ENCODE assay signal across 3 cellular contexts in the genomic region with DNA sequence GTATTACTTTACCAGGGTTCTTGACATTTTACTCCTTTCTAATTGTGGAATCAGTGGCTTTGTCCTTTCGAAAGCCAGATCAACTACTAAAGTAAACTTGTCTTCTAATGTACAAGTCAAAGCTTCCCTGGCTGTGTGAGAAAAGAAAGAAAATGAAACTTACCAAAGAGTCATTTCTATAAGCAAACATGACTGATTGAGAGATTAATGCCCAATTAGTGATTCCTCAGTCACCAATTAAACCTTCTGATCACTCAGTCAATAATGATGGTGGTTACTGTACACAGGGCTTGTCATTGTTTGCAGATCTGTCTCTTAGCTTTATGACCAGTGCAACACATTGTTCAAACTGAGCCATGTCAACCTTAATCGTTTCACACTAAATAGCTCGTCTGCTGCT.
TF ChIP-seq lines count a peak whose summit lies in the region.

No MANE protein-coding gene starts in this region.

TF ChIP-seq in SK-N-SH, 30 proteins besides CTCF, POLR2A, EP300 and RAD21 (continued from another document and continues in another):
- TF ChIP-seq, protein P1, sequence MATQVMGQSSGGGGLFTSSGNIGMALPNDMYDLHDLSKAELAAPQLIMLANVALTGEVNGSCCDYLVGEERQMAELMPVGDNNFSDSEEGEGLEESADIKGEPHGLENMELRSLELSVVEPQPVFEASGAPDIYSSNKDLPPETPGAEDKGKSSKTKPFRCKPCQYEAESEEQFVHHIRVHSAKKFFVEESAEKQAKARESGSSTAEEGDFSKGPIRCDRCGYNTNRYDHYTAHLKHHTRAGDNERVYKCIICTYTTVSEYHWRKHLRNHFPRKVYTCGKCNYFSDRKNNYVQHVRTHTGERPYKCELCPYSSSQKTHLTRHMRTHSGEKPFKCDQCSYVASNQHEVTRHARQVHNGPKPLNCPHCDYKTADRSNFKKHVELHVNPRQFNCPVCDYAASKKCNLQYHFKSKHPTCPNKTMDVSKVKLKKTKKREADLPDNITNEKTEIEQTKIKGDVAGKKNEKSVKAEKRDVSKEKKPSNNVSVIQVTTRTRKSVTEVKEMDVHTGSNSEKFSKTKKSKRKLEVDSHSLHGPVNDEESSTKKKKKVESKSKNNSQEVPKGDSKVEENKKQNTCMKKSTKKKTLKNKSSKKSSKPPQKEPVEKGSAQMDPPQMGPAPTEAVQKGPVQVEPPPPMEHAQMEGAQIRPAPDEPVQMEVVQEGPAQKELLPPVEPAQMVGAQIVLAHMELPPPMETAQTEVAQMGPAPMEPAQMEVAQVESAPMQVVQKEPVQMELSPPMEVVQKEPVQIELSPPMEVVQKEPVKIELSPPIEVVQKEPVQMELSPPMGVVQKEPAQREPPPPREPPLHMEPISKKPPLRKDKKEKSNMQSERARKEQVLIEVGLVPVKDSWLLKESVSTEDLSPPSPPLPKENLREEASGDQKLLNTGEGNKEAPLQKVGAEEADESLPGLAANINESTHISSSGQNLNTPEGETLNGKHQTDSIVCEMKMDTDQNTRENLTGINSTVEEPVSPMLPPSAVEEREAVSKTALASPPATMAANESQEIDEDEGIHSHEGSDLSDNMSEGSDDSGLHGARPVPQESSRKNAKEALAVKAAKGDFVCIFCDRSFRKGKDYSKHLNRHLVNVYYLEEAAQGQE (IDR thresholded peaks at IDR 0.05; ENCODE audit: low read depth, low read length), result no peak
- TF ChIP-seq CHD2 (IDR thresholded peaks at IDR 0.05; ENCODE audit: low read length, partially characterized antibody) (no peak), MAX (IDR thresholded peaks at IDR 0.05; ENCODE audit: low read depth) (no peak), FOXM1 (IDR thresholded peaks at IDR 0.05; ENCODE audit: low read depth) (no peak), FOXJ3 (CRISPR knock-in tag; IDR thresholded peaks at IDR 0.05) (no peak), GABPA (IDR thresholded peaks at IDR 0.05; ENCODE audit: low read depth) (no peak), JUND (IDR thresholded peaks at IDR 0.05) (no peak), USF1 (IDR thresholded peaks at IDR 0.05; ENCODE audit: borderline replicate concordance, low read depth) (no peak), MEF2A (IDR thresholded peaks at IDR 0.05; ENCODE audit: borderline replicate concordance, low read depth) (no peak), RCOR1 (IDR thresholded peaks at IDR 0.05; ENCODE audit: low read length) (no peak), PBX3 (IDR thresholded peaks at IDR 0.05) (no peak), USF2 (IDR thresholded peaks at IDR 0.05; ENCODE audit: borderline replicate concordance, low read depth, low read length) (no peak)

TF ChIP-seq in SK-N-SH treated with all-trans-retinoic acid at 6 μM for 48 hours, 23 proteins besides CTCF, POLR2A, EP300 and RAD21 (continued from another document and continues in another):
- TF ChIP-seq, protein P2, sequence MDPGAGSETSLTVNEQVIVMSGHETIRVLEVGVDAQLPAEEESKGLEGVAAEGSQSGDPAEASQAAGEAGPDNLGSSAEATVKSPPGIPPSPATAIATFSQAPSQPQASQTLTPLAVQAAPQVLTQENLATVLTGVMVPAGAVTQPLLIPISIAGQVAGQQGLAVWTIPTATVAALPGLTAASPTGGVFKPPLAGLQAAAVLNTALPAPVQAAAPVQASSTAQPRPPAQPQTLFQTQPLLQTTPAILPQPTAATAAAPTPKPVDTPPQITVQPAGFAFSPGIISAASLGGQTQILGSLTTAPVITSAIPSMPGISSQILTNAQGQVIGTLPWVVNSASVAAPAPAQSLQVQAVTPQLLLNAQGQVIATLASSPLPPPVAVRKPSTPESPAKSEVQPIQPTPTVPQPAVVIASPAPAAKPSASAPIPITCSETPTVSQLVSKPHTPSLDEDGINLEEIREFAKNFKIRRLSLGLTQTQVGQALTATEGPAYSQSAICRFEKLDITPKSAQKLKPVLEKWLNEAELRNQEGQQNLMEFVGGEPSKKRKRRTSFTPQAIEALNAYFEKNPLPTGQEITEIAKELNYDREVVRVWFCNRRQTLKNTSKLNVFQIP (CRISPR knock-in tag; IDR thresholded peaks at IDR 0.05; ENCODE audit: borderline replicate concordance, low read depth), result no peak
- TF ChIP-seq CSDC2 (CRISPR knock-in tag; IDR thresholded peaks at IDR 0.05) (no peak), ZFP3 (CRISPR knock-in tag; IDR thresholded peaks at IDR 0.05) (no peak), ZNF8 (CRISPR knock-in tag; IDR thresholded peaks at IDR 0.05) (no peak), CREB5 (CRISPR knock-in tag; IDR thresholded peaks at IDR 0.05; ENCODE audit: low read depth) (no peak), ZNF70 (CRISPR knock-in tag; IDR thresholded peaks at IDR 0.05) (no peak), BACH2 (CRISPR knock-in tag; IDR thresholded peaks at IDR 0.05; ENCODE audit: borderline replicate concordance) (no peak), ZFP30 (CRISPR knock-in tag; IDR thresholded peaks at IDR 0.05) (no peak), ARNTL (CRISPR knock-in tag; IDR thresholded peaks at IDR 0.05; ENCODE audit: borderline replicate concordance, low read depth) (no peak), ZNF565 (CRISPR knock-in tag; conservative IDR thresholded peaks at IDR 0.05; ENCODE audit: low read depth) (no peak), SNAI2 (CRISPR knock-in tag; IDR thresholded peaks at IDR 0.05) (no peak), ISL1 (CRISPR knock-in tag; IDR thresholded peaks at IDR 0.05) (no peak), ZC3H10 (CRISPR knock-in tag; IDR thresholded peaks at IDR 0.05) (no peak), PPARA (CRISPR knock-in tag; IDR thresholded peaks at IDR 0.05; ENCODE audit: borderline replicate concordance) (no peak)
- TF ChIP-seq, protein P3, sequence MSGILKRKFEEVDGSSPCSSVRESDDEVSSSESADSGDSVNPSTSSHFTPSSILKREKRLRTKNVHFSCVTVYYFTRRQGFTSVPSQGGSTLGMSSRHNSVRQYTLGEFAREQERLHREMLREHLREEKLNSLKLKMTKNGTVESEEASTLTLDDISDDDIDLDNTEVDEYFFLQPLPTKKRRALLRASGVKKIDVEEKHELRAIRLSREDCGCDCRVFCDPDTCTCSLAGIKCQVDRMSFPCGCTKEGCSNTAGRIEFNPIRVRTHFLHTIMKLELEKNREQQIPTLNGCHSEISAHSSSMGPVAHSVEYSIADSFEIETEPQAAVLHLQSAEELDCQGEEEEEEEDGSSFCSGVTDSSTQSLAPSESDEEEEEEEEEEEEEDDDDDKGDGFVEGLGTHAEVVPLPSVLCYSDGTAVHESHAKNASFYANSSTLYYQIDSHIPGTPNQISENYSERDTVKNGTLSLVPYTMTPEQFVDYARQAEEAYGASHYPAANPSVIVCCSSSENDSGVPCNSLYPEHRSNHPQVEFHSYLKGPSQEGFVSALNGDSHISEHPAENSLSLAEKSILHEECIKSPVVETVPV (CRISPR knock-in tag; IDR thresholded peaks at IDR 0.05), result no peak
- TF ChIP-seq, protein P4, sequence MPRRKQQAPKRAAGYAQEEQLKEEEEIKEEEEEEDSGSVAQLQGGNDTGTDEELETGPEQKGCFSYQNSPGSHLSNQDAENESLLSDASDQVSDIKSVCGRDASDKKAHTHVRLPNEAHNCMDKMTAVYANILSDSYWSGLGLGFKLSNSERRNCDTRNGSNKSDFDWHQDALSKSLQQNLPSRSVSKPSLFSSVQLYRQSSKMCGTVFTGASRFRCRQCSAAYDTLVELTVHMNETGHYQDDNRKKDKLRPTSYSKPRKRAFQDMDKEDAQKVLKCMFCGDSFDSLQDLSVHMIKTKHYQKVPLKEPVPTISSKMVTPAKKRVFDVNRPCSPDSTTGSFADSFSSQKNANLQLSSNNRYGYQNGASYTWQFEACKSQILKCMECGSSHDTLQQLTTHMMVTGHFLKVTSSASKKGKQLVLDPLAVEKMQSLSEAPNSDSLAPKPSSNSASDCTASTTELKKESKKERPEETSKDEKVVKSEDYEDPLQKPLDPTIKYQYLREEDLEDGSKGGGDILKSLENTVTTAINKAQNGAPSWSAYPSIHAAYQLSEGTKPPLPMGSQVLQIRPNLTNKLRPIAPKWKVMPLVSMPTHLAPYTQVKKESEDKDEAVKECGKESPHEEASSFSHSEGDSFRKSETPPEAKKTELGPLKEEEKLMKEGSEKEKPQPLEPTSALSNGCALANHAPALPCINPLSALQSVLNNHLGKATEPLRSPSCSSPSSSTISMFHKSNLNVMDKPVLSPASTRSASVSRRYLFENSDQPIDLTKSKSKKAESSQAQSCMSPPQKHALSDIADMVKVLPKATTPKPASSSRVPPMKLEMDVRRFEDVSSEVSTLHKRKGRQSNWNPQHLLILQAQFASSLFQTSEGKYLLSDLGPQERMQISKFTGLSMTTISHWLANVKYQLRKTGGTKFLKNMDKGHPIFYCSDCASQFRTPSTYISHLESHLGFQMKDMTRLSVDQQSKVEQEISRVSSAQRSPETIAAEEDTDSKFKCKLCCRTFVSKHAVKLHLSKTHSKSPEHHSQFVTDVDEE (CRISPR knock-in tag; IDR thresholded peaks at IDR 0.05), result no peak

TF ChIP-seq in GM12878, 131 proteins besides CTCF, POLR2A, EP300 and RAD21 (continued from another document and continues in another):
- TF ChIP-seq, protein P5, sequence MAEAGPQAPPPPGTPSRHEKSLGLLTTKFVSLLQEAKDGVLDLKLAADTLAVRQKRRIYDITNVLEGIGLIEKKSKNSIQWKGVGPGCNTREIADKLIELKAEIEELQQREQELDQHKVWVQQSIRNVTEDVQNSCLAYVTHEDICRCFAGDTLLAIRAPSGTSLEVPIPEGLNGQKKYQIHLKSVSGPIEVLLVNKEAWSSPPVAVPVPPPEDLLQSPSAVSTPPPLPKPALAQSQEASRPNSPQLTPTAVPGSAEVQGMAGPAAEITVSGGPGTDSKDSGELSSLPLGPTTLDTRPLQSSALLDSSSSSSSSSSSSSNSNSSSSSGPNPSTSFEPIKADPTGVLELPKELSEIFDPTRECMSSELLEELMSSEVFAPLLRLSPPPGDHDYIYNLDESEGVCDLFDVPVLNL (IDR thresholded peaks at IDR 0.05; ENCODE audit: low read depth, low read length), result no peak
- TF ChIP-seq BMI1 (IDR thresholded peaks at IDR 0.05; ENCODE audit: borderline replicate concordance) (peak; percentile 87), RCOR1 (conservative IDR thresholded peaks at IDR 0.05; ENCODE audit: low read depth, low read length) (no peak), USF2 (IDR thresholded peaks at IDR 0.05; ENCODE audit: borderline replicate concordance, low read depth, low read length) (no peak), PAX8 (IDR thresholded peaks at IDR 0.05) (no peak), CREM (IDR thresholded peaks at IDR 0.05; ENCODE audit: low read depth) (no peak), ZNF687 (IDR thresholded peaks at IDR 0.05) (peak; percentile 39; the same call in 1 of the 2 replicates), PBX3 (IDR thresholded peaks at IDR 0.05; ENCODE audit: insufficient replicate concordance, low read depth, low read length) (peak; percentile 80), YY1 (IDR thresholded peaks at IDR 0.05; ENCODE audit: low read depth, low read length) (no peak), NRF1 (conservative IDR thresholded peaks at IDR 0.05; ENCODE audit: low read depth, low read length) (no peak), SREBF2 (IDR thresholded peaks at IDR 0.05; ENCODE audit: low read length) (no peak), ZNF384 (IDR thresholded peaks at IDR 0.05; ENCODE audit: borderline replicate concordance, low read depth, low read length) (no peak), SP1 (IDR thresholded peaks at IDR 0.05; ENCODE audit: low read depth, low read length) (no peak), RELA (IDR thresholded peaks at IDR 0.05; ENCODE audit: borderline replicate concordance, partially characterized antibody) (no peak), BRCA1 (IDR thresholded peaks at IDR 0.05; ENCODE audit: low read depth, low read length) (no peak), CBX3 (IDR thresholded peaks at IDR 0.05; ENCODE audit: borderline replicate concordance, low read depth) (no peak), IKZF1 (conservative IDR thresholded peaks at IDR 0.05) (peak; percentile 79), ESRRA (IDR thresholded peaks at IDR 0.05; ENCODE audit: low read length) (no peak), SMC3 (IDR thresholded peaks at IDR 0.05; ENCODE audit: borderline replicate concordance, low read length) (no peak), ZNF274 (IDR thresholded peaks at IDR 0.05; ENCODE audit: insufficient read depth, insufficient read length) (no peak), EZH2 (IDR thresholded peaks at IDR 0.05; ENCODE audit: borderline replicate concordance, control insufficient read depth, low read depth, low read length) (no peak), TCF3 (IDR thresholded peaks at IDR 0.05; ENCODE audit: borderline replicate concordance, insufficient read depth, low read depth, low read length) (no peak)
- TF ChIP-seq, protein P6, sequence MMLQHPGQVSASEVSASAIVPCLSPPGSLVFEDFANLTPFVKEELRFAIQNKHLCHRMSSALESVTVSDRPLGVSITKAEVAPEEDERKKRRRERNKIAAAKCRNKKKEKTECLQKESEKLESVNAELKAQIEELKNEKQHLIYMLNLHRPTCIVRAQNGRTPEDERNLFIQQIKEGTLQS (IDR thresholded peaks at IDR 0.05; ENCODE audit: borderline replicate concordance, extremely low read depth, low read depth, low read length), result no peak
